Comparison of ENCODE assay signal across 8 cellular contexts in the genomic region with DNA sequence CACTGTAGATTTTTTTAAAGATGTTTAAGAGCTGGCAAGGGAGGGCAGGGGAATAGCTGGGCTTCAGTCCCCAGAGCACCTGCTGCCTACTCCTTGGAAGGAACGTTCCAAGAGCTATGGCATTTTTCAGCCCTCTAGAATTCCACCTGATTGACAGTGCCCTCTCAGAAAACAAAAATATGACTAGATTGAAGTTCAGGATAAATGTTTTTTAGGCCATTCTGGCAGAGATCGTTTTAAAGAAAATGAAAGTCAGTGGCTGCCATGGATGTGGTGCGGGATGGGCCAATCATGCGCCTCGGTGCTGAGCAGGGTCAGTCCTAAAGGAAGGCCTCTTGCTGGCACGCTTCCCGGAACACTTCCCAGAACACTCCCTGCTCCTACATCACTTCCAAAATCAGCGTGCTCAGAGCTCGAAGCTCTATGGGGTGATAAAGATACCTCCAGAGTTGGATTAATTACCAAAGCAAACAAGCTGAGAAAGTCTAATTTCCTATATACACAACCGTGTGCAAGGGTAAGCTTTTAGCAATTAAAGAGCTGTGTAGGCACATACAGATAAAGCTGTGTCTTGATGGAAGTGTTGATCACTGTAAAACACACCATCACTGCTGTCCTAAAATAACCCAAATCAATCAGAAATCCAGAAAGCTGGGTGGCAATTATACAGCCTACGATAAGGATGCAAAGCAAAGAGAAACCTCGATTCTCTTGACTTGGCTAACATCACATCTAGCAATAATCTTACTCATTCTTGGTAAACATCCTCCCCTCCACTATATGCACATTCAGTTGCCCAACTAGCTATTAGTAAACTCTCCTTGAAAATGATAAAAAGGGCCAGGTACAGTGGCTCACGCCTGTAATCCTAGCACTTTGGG. TPM values are rescaled to one million over a fixed set of nuclear protein-coding genes. Genes with fewer than 3 reads are reported as not detected.
DNase-seq lines count a peak whose midpoint lies in the region; ATAC-seq and TF ChIP-seq lines count a peak whose summit lies in the region.

No MANE protein-coding gene starts in this region.

- no peak for TF ChIP-seq CTCF in esophagus squamous epithelium (IDR thresholded peaks at IDR 0.05)

- intact Hi-C loops in esophagus squamous epithelium (cut with DNase I), result no loop called here

- peak overlapping the region; percentile 54 to 85 (median 80) for H3K27ac ChIP-seq in esophagus squamous epithelium

- peaks cover 0 to 8% (median 0%) of the 10 kb centered on the region in 3 donors for H3K36me3 ChIP-seq in esophagus squamous epithelium

- DNase-seq in COLO829 (ENCODE audit: low spot score) (peak; percentile 7), NCI-H510A treated with DMSO at 0.1 percent for 48 hours (lab: John Stamatoyannopoulos, UW) (peak; percentile 93), esophagus squamous epithelium (lab: John Stamatoyannopoulos, UW) (no peak), nucleus accumbens (lab: John Stamatoyannopoulos, UW) (peak in 31 of 56 donors; percentile 1 to 64 (median 17)), erythroblast (lab: John Stamatoyannopoulos, UW) (no peak), T-helper 9 cell (no peak), T-helper 1 cell (no peak)

- H3K4me1 ChIP-seq in esophagus squamous epithelium, result peaks cover 5 to 64% (median 25%) of the 10 kb centered on the region in 3 donors

- H3K4me3 ChIP-seq in esophagus squamous epithelium, result peak overlapping the region in 2 of 4 donors; percentile 13 to 47

- H3K9me3 ChIP-seq in esophagus squamous epithelium, result no peaks in the 10 kb centered on the region

- no peak for ATAC-seq in HG03432 (IDR thresholded peaks at IDR 0.05; ENCODE audit: unreplicated experiment)

- no peaks in the 10 kb centered on the region for H3K27me3 ChIP-seq in esophagus squamous epithelium

- 21 to 36% methylated on average over 13 of the region's 13 CpGs for WGBS in esophagus squamous epithelium, 2 donors

- no peak for TF ChIP-seq POLR2A in esophagus squamous epithelium (IDR thresholded peaks at IDR 0.05)
- no peak for TF ChIP-seq POLR2A in erythroblast (IDR thresholded peaks at IDR 0.05; ENCODE audit: low read length)

RNA-seq across cellular contexts. Expression of gene TGFBR3, which starts 34.6 kb away (rescaled TPM):
- total RNA-seq in esophagus squamous epithelium, result 100 to 1,000 TPM in 1 of 4 donors, 10 to 100 TPM in 3; 11.3 to 119 (median 30.7) TPM

Comparison
In these comparisons a context has a peak if more than half of its experiments do, and no peak if none do; other contexts are left out.
1. DNase-seq: peak in COLO829 (single experiment), NCI-H510A treated with DMSO at 0.1 percent for 48 hours (single experiment) and nucleus accumbens (31 of 56); none in esophagus squamous epithelium (single experiment), erythroblast (0 of 2), T-helper 9 cell (single experiment) and T-helper 1 cell (0 of 5).